In genomic region chr22:44023404-44024287, GRCh38 we compare ENCODE assay signal across 1 cellular context.
TF ChIP-seq lines count a peak whose summit lies in the region.

No MANE protein-coding gene starts in this region.

TF ChIP-seq in WTC11, 78 proteins besides CTCF, POLR2A, EP300 and RAD21 (continued from another document and continues in another):
- TF ChIP-seq, protein P1, sequence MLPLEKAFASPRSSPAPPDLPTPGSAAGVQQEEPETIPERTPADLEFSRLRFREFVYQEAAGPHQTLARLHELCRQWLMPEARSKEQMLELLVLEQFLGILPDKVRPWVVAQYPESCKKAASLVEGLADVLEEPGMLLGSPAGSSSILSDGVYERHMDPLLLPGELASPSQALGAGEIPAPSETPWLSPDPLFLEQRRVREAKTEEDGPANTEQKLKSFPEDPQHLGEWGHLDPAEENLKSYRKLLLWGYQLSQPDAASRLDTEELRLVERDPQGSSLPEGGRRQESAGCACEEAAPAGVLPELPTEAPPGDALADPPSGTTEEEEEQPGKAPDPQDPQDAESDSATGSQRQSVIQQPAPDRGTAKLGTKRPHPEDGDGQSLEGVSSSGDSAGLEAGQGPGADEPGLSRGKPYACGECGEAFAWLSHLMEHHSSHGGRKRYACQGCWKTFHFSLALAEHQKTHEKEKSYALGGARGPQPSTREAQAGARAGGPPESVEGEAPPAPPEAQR (CRISPR knock-in tag; IDR thresholded peaks at IDR 0.05): no peak
- TF ChIP-seq CREB1 (CRISPR knock-in tag; IDR thresholded peaks at IDR 0.05): no peak
- no peak for TF ChIP-seq ZMAT4 (CRISPR knock-in tag; IDR thresholded peaks at IDR 0.05)
- no peak for TF ChIP-seq NR1H2 (CRISPR knock-in tag; IDR thresholded peaks at IDR 0.05)
- TF ChIP-seq ZNF512 (CRISPR knock-in tag; IDR thresholded peaks at IDR 0.05; ENCODE audit: borderline replicate concordance): no peak
- TF ChIP-seq TEAD4 (CRISPR knock-in tag; IDR thresholded peaks at IDR 0.05): no peak
- no peak for TF ChIP-seq ZNF396 (CRISPR knock-in tag; IDR thresholded peaks at IDR 0.05; ENCODE audit: borderline replicate concordance)
- TF ChIP-seq, protein P2, sequence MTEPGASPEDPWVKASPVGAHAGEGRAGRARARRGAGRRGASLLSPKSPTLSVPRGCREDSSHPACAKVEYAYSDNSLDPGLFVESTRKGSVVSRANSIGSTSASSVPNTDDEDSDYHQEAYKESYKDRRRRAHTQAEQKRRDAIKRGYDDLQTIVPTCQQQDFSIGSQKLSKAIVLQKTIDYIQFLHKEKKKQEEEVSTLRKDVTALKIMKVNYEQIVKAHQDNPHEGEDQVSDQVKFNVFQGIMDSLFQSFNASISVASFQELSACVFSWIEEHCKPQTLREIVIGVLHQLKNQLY (CRISPR knock-in tag; IDR thresholded peaks at IDR 0.05): no peak
- TF ChIP-seq, protein P3, sequence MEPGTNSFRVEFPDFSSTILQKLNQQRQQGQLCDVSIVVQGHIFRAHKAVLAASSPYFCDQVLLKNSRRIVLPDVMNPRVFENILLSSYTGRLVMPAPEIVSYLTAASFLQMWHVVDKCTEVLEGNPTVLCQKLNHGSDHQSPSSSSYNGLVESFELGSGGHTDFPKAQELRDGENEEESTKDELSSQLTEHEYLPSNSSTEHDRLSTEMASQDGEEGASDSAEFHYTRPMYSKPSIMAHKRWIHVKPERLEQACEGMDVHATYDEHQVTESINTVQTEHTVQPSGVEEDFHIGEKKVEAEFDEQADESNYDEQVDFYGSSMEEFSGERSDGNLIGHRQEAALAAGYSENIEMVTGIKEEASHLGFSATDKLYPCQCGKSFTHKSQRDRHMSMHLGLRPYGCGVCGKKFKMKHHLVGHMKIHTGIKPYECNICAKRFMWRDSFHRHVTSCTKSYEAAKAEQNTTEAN (CRISPR knock-in tag; IDR thresholded peaks at IDR 0.05): no peak
- no peak for TF ChIP-seq AFF4 (CRISPR knock-in tag; IDR thresholded peaks at IDR 0.05; ENCODE audit: borderline replicate concordance)
- TF ChIP-seq ELF4 (CRISPR knock-in tag; IDR thresholded peaks at IDR 0.05; ENCODE audit: low read depth): no peak
- TF ChIP-seq IRF1 (CRISPR knock-in tag; IDR thresholded peaks at IDR 0.05): peak; percentile 52; the same call in 1 of the 2 replicates
- TF ChIP-seq ZNF232 (CRISPR knock-in tag; IDR thresholded peaks at IDR 0.05): no peak
- TF ChIP-seq, protein P4, sequence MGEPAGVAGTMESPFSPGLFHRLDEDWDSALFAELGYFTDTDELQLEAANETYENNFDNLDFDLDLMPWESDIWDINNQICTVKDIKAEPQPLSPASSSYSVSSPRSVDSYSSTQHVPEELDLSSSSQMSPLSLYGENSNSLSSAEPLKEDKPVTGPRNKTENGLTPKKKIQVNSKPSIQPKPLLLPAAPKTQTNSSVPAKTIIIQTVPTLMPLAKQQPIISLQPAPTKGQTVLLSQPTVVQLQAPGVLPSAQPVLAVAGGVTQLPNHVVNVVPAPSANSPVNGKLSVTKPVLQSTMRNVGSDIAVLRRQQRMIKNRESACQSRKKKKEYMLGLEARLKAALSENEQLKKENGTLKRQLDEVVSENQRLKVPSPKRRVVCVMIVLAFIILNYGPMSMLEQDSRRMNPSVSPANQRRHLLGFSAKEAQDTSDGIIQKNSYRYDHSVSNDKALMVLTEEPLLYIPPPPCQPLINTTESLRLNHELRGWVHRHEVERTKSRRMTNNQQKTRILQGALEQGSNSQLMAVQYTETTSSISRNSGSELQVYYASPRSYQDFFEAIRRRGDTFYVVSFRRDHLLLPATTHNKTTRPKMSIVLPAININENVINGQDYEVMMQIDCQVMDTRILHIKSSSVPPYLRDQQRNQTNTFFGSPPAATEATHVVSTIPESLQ (CRISPR knock-in tag; IDR thresholded peaks at IDR 0.05): no peak
- TF ChIP-seq GABPB1 (CRISPR knock-in tag; IDR thresholded peaks at IDR 0.05): no peak
- TF ChIP-seq E2F5 (CRISPR knock-in tag; IDR thresholded peaks at IDR 0.05): peak; percentile 58; the same call in 1 of the 2 replicates
- no peak for TF ChIP-seq SP1 (CRISPR knock-in tag; conservative IDR thresholded peaks at IDR 0.05)
- TF ChIP-seq, protein P5, sequence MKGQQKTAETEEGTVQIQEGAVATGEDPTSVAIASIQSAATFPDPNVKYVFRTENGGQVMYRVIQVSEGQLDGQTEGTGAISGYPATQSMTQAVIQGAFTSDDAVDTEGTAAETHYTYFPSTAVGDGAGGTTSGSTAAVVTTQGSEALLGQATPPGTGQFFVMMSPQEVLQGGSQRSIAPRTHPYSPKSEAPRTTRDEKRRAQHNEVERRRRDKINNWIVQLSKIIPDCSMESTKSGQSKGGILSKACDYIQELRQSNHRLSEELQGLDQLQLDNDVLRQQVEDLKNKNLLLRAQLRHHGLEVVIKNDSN (CRISPR knock-in tag; IDR thresholded peaks at IDR 0.05): peak; percentile 19; the same call in 1 of the 2 replicates
- TF ChIP-seq, protein P6, sequence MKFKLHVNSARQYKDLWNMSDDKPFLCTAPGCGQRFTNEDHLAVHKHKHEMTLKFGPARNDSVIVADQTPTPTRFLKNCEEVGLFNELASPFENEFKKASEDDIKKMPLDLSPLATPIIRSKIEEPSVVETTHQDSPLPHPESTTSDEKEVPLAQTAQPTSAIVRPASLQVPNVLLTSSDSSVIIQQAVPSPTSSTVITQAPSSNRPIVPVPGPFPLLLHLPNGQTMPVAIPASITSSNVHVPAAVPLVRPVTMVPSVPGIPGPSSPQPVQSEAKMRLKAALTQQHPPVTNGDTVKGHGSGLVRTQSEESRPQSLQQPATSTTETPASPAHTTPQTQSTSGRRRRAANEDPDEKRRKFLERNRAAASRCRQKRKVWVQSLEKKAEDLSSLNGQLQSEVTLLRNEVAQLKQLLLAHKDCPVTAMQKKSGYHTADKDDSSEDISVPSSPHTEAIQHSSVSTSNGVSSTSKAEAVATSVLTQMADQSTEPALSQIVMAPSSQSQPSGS (CRISPR knock-in tag; IDR thresholded peaks at IDR 0.05; ENCODE audit: borderline replicate concordance, low read depth): no peak
- no peak for TF ChIP-seq E2F4 (CRISPR knock-in tag; IDR thresholded peaks at IDR 0.05; ENCODE audit: borderline replicate concordance, low read depth)
- TF ChIP-seq NR2C2 (CRISPR knock-in tag; IDR thresholded peaks at IDR 0.05): no peak
- 0 out of 2 replicates have a peak, but pooled peaks have one; percentile 70 for TF ChIP-seq ETV6 (CRISPR knock-in tag; IDR thresholded peaks at IDR 0.05)
- no peak for TF ChIP-seq NFE2L1 (CRISPR knock-in tag; IDR thresholded peaks at IDR 0.05)
- TF ChIP-seq ZNF138 (CRISPR knock-in tag; conservative IDR thresholded peaks at IDR 0.05): no peak
- TF ChIP-seq, protein P7, sequence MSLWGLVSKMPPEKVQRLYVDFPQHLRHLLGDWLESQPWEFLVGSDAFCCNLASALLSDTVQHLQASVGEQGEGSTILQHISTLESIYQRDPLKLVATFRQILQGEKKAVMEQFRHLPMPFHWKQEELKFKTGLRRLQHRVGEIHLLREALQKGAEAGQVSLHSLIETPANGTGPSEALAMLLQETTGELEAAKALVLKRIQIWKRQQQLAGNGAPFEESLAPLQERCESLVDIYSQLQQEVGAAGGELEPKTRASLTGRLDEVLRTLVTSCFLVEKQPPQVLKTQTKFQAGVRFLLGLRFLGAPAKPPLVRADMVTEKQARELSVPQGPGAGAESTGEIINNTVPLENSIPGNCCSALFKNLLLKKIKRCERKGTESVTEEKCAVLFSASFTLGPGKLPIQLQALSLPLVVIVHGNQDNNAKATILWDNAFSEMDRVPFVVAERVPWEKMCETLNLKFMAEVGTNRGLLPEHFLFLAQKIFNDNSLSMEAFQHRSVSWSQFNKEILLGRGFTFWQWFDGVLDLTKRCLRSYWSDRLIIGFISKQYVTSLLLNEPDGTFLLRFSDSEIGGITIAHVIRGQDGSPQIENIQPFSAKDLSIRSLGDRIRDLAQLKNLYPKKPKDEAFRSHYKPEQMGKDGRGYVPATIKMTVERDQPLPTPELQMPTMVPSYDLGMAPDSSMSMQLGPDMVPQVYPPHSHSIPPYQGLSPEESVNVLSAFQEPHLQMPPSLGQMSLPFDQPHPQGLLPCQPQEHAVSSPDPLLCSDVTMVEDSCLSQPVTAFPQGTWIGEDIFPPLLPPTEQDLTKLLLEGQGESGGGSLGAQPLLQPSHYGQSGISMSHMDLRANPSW (CRISPR knock-in tag; conservative IDR thresholded peaks at IDR 0.05; ENCODE audit: low read depth): no peak
- TF ChIP-seq NR3C1 (CRISPR knock-in tag; conservative IDR thresholded peaks at IDR 0.05; ENCODE audit: low read depth): no peak
- no peak for TF ChIP-seq PRRX2 (CRISPR knock-in tag; IDR thresholded peaks at IDR 0.05)
- TF ChIP-seq FOXP1 (CRISPR knock-in tag; IDR thresholded peaks at IDR 0.05; ENCODE audit: borderline replicate concordance): peak; percentile 54; the same call in 1 of the 2 replicates
- no peak for TF ChIP-seq MXD4 (CRISPR knock-in tag; IDR thresholded peaks at IDR 0.05; ENCODE audit: borderline replicate concordance)
- TF ChIP-seq GRHL2 (CRISPR knock-in tag; IDR thresholded peaks at IDR 0.05; ENCODE audit: insufficient replicate concordance, severe bottlenecking): no peak
- no peak for TF ChIP-seq MYBL2 (CRISPR knock-in tag; IDR thresholded peaks at IDR 0.05)
- no peak for TF ChIP-seq ZNF263 (CRISPR knock-in tag; IDR thresholded peaks at IDR 0.05; ENCODE audit: low read depth)
- TF ChIP-seq, protein P8, sequence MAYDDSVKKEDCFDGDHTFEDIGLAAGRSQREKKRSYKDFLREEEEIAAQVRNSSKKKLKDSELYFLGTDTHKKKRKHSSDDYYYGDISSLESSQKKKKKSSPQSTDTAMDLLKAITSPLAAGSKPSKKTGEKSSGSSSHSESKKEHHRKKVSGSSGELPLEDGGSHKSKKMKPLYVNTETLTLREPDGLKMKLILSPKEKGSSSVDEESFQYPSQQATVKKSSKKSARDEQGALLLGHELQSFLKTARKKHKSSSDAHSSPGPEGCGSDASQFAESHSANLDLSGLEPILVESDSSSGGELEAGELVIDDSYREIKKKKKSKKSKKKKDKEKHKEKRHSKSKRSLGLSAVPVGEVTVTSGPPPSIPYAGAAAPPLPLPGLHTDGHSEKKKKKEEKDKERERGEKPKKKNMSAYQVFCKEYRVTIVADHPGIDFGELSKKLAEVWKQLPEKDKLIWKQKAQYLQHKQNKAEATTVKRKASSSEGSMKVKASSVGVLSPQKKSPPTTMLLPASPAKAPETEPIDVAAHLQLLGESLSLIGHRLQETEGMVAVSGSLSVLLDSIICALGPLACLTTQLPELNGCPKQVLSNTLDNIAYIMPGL (CRISPR knock-in tag; IDR thresholded peaks at IDR 0.05): peak; percentile 25; the same call in 1 of the 2 replicates
